In genomic region chr17:63722403-63722802, GRCh38 we compare ENCODE assay signal across 16 cellular contexts. TPM values are rescaled to one million over a fixed set of nuclear protein-coding genes. Genes with fewer than 3 reads are reported as not detected.
DNase-seq lines count a peak whose midpoint lies in the region; ATAC-seq, FAIRE-seq and TF ChIP-seq lines count a peak whose summit lies in the region.
"Had no signal": no experiment of that assay in that cellular context is flagged by ENCODE, and none has a peak within 500 bp of the region (broad histone marks: within the 10 kb centered on the region; RNA-seq: fewer than 3 reads in every experiment).

No MANE protein-coding gene starts in this region.

- TF ChIP-seq POLR2A in GM12878 (IDR thresholded peaks at IDR 0.05; ENCODE audit: low read depth, low read length): no peak

- intact Hi-C loops in Right ventricle myocardium inferior (cut with DNase I) (no loop called here), cardiac septum (cut with DNase I) (no loop called here), GM12878 (cut with micrococcal nuclease; ENCODE audit: unreplicated experiment) (no loop called here), left cardiac atrium (cut with DNase I) (no loop called here)

- ATAC-seq in Right ventricle myocardium inferior (peak; percentile 39), GM12878 (no peak), left cardiac atrium (peak; percentile 34 to 51)

- no peaks in the 10 kb centered on the region for H3K9me3 ChIP-seq in GM12878 (replicated peaks; ENCODE audit: control insufficient read depth, insufficient read depth, low read length)
- H3K9me3 ChIP-seq: BLaER1 treated with 17β-estradiol and CSF1 and Interleukin-3, amounts not matched to agents 10 nM and 100 nM had no signal

- POLR2A ChIA-PET in GM12878 (lab: Charles Lee): interaction anchor here (1.2 kb wide), 1 partner anchor 22 kb away, joined by 3 read pairs; no protein-coding TSS in a partner anchor

- no peak for TF ChIP-seq EP300 in GM12878 (IDR thresholded peaks at IDR 0.05; ENCODE audit: borderline replicate concordance in 1 of 2, control insufficient read depth in 1 of 2, low read depth in 2 of 2, low read length in 2 of 2)

- H2AFZ ChIP-seq in GM12878 (ENCODE audit: control insufficient read depth, low read depth, low read length): no peak overlapping the region

- no peak for FAIRE-seq in GM12878 (lab: Jason Lieb, UNC)
- FAIRE-seq: GM18507 had no signal

- no peak overlapping the region for H3K4me3 ChIP-seq in GM12878
- H3K4me3 ChIP-seq: BLaER1 treated with 17β-estradiol and CSF1 and Interleukin-3, amounts not matched to agents 10 nM and 100 nM had no signal

- SMC1A ChIA-PET in GM12878 (lab: Charles Lee; ENCODE audit: uncharacterized antibody, unreplicated experiment): interaction anchor here (0.9 kb wide), 2 partner anchors 9 to 19 kb away, joined by 3 read pairs; no protein-coding TSS in a partner anchor

- H3K36me3 ChIP-seq in GM12878 (ENCODE audit: control insufficient read depth in 2 of 2, insufficient read depth in 2 of 2, low read length in 1 of 2): peaks cover 0 to 4% of the 10 kb centered on the region in 2 experiments; a peak in 2 of 4 replicates

- RAD21 ChIA-PET in GM12878 (lab: Charles Lee; ENCODE audit: unreplicated experiment): no interaction called here

- WGBS in GM12878 (ENCODE audit: insufficient coverage, insufficient replicate concordance, low lambda C conversion rate, missing lambda C conversion rate): 50% methylated on average over 2 of the region's 2 CpGs

- TSS peak; percentile 6 for BruUV-seq in GM12878 (replicated peaks; lab: Mats Ljungman, UMichigan)

- no peaks in the 10 kb centered on the region for H4K20me1 ChIP-seq in GM12878 (ENCODE audit: control insufficient read depth, insufficient read depth)

- no peak overlapping the region for H3K27ac ChIP-seq in GM12878 (ENCODE audit: control insufficient read depth, insufficient read depth)
- H3K27ac ChIP-seq: BLaER1 treated with 17β-estradiol and CSF1 and Interleukin-3, amounts not matched to agents 10 nM and 100 nM had no signal

- TF ChIP-seq RAD21 in GM12878 (IDR thresholded peaks at IDR 0.05; ENCODE audit: insufficient read depth, low read depth, low read length): no peak

- H3K4me1 ChIP-seq in GM12878 (ENCODE audit: control insufficient read depth, insufficient read depth, low read length): no peaks in the 10 kb centered on the region

- H3K9ac ChIP-seq in GM12878 (ENCODE audit: control insufficient read depth, insufficient read depth, low read length): no peak overlapping the region
- H3K9ac ChIP-seq: BLaER1 treated with 17β-estradiol and CSF1 and Interleukin-3, amounts not matched to agents 10 nM and 100 nM had no signal

- H3K79me2 ChIP-seq in GM12878 (ENCODE audit: control insufficient read depth, insufficient read depth, low read length): no peaks in the 10 kb centered on the region

- H3K4me2 ChIP-seq in GM12878 (ENCODE audit: control insufficient read depth, insufficient read depth): no peak overlapping the region
- H3K4me2 ChIP-seq: BLaER1 treated with 17β-estradiol and CSF1 and Interleukin-3, amounts not matched to agents 10 nM and 100 nM had no signal

- H3K27me3 ChIP-seq in GM12878 (replicated peaks in 1 of 2; ENCODE audit: control insufficient read depth in 2 of 2, insufficient read depth in 2 of 2, low read length in 1 of 2): no peaks in the 10 kb centered on the region
- H3K27me3 ChIP-seq: BLaER1 treated with 17β-estradiol and CSF1 and Interleukin-3, amounts not matched to agents 10 nM and 100 nM had no signal

- in situ Hi-C loops in GM12878 (cut with MboI): no loop called here

- TF ChIP-seq CTCF in GM12878 (IDR thresholded peaks at IDR 0.05 in 2 of 3, conservative IDR thresholded peaks at IDR 0.05 in 1 of 3; ENCODE audit: control insufficient read depth in 2 of 3, extremely low read depth in 1 of 3, insufficient read depth in 1 of 3, low read depth in 3 of 3, low read length in 3 of 3): no peak

- CTCF ChIA-PET in GM12878 (lab: Yijun Ruan, JAX): interaction anchor here (1.0 to 1.3 kb wide), 2 partner anchors 11 to 21 kb away, joined by 3 to 4 read pairs; no protein-coding TSS in a partner anchor

- no peak for DNase-seq in Right ventricle myocardium inferior (ENCODE audit: missing footprints)
- DNase-seq in cardiac septum (ENCODE audit: low spot score): no peak
- DNase-seq in GM12878 (ENCODE audit: low read depth, low spot score): no peak
- no peak for DNase-seq in left cardiac atrium
- DNase-seq in iris pigment epithelial cell (ENCODE audit: low read depth): peak; percentile 9
- DNase-seq in NCI-H2029 (lab: John Stamatoyannopoulos, UW): no peak
- DNase-seq in NCI-H82 (lab: John Stamatoyannopoulos, UW): no peak
- DNase-seq in SW480 (ENCODE audit: low spot score): no peak
- DNase-seq: ACHN; Calu3; CD4-positive, alpha-beta T cell; DMS 273 treated with DMSO at 0.1 percent for 48 hours; HCEC 1CT; HFFc6 had no signal

RNA-seq across cellular contexts. Expression of gene STRADA, which starts 19.2 kb away (rescaled TPM):
- total RNA-seq in Right ventricle myocardium inferior: 13.3 TPM
- total RNA-seq in cardiac septum: 20.4 TPM
- total RNA-seq in GM12878 (2013; cell fraction: nucleolus; rRNA removed): 194 and 198 TPM in 2 replicates
- 28.6 and 33.2 TPM in 2 replicates for total RNA-seq in GM12878 (2014; rRNA removed)
- 30.8 and 32.8 TPM in 2 replicates for total RNA-seq in GM12878 (2014; rRNA removed; fragmentation: Illumina TruSeq; extraction: Trizol)
- 40.0 and 45.3 TPM in 2 replicates for total RNA-seq in GM12878 (2021)
- polyA plus RNA-seq in GM12878 (2011; ENCODE audit: low read depth): 35.0 TPM
- polyA plus RNA-seq in GM12878 (2011; rRNA removed): 43.0 and 50.5 TPM in 2 replicates
- 39.3 and 41.7 TPM in 2 replicates for polyA plus RNA-seq in GM12878 (2011; cell fraction: cytosol; rRNA removed)
- polyA plus RNA-seq in GM12878 (2011; cell fraction: nucleus; rRNA removed): 88.9 and 97.6 TPM in 2 replicates
- polyA plus RNA-seq in GM12878 (2012): 38.9 and 44.0 TPM in 2 replicates
- polyA plus RNA-seq in GM12878 (2014; fragmentation: Illumina TruSeq; extraction: Trizol): 49.5 and 51.2 TPM in 2 replicates
- polyA plus RNA-seq in GM12878 (2014; fragmentation: Nextera tagmentation; extraction: Ambion mirVana): 10 to 100 TPM; 13.3 to 15.6 TPM
- polyA plus RNA-seq in GM12878 (2014; rRNA removed): 39.7 and 42.7 TPM in 2 replicates
- polyA plus RNA-seq in GM12878 (2016; fragmentation: Nextera tagmentation; extraction: Ambion mirVana): 10 to 100 TPM; 50.0 to 54.1 TPM
- polyA minus RNA-seq in GM12878 (2011; rRNA and poly(A)+ RNA removed): 38.4 and 42.4 TPM in 2 replicates
- polyA minus RNA-seq in GM12878 (2011; cell fraction: cytosol; rRNA and poly(A)+ RNA removed): 9.0 and 20.6 TPM in 2 replicates
- 27.2 and 43.3 TPM in 2 replicates for polyA minus RNA-seq in GM12878 (2011; cell fraction: nucleus; rRNA and poly(A)+ RNA removed)
- 10 to 100 TPM; 21.2 to 23.7 TPM for total RNA-seq in left cardiac atrium

RNA-seq across cellular contexts. Expression of gene LIMD2, which starts 22.5 kb away (rescaled TPM):
- 3.4 TPM for total RNA-seq in Right ventricle myocardium inferior
- total RNA-seq in cardiac septum: 7.5 TPM
- 116 and 138 TPM in 2 replicates for total RNA-seq in GM12878 (2013; cell fraction: nucleolus; rRNA removed)
- 247 and 261 TPM in 2 replicates for total RNA-seq in GM12878 (2014; rRNA removed)
- 75.5 and 81.3 TPM in 2 replicates for total RNA-seq in GM12878 (2014; rRNA removed; fragmentation: Illumina TruSeq; extraction: Trizol)
- total RNA-seq in GM12878 (2021): 251 and 259 TPM in 2 replicates
- 48.8 TPM for polyA plus RNA-seq in GM12878 (2011; ENCODE audit: low read depth)
- polyA plus RNA-seq in GM12878 (2011; rRNA removed): 40.7 and 103 TPM in 2 replicates
- polyA plus RNA-seq in GM12878 (2011; cell fraction: cytosol; rRNA removed): 157 and 273 TPM in 2 replicates
- polyA plus RNA-seq in GM12878 (2011; cell fraction: nucleus; rRNA removed): 564 and 586 TPM in 2 replicates
- 167 and 191 TPM in 2 replicates for polyA plus RNA-seq in GM12878 (2012)
- 5.9 and 58.2 TPM in 2 replicates for polyA plus RNA-seq in GM12878 (2014; fragmentation: Illumina TruSeq; extraction: Trizol)
- 1 to 10 TPM; 1.1 to 5.0 TPM for polyA plus RNA-seq in GM12878 (2014; fragmentation: Nextera tagmentation; extraction: Ambion mirVana)
- polyA plus RNA-seq in GM12878 (2014; rRNA removed): 290 and 364 TPM in 2 replicates
- polyA plus RNA-seq in GM12878 (2016; fragmentation: Nextera tagmentation; extraction: Ambion mirVana): 100 to 1,000 TPM; 307 to 339 TPM
- polyA minus RNA-seq in GM12878 (2011; rRNA and poly(A)+ RNA removed): 24.1 and 63.2 TPM in 2 replicates
- 44.1 and 64.9 TPM in 2 replicates for polyA minus RNA-seq in GM12878 (2011; cell fraction: cytosol; rRNA and poly(A)+ RNA removed)
- 154 and 220 TPM in 2 replicates for polyA minus RNA-seq in GM12878 (2011; cell fraction: nucleus; rRNA and poly(A)+ RNA removed)
- 1 to 10 TPM; 6.6 to 9.6 TPM for total RNA-seq in left cardiac atrium

RNA-seq across cellular contexts. Expression of gene CCDC47, which starts 51.0 kb away (rescaled TPM):
- 90.5 TPM for total RNA-seq in Right ventricle myocardium inferior
- total RNA-seq in cardiac septum: 78.7 TPM
- 75.2 and 76.4 TPM in 2 replicates for total RNA-seq in GM12878 (2013; cell fraction: nucleolus; rRNA removed)
- 41.3 and 44.3 TPM in 2 replicates for total RNA-seq in GM12878 (2014; rRNA removed)
- total RNA-seq in GM12878 (2014; rRNA removed; fragmentation: Illumina TruSeq; extraction: Trizol): 70.5 and 79.2 TPM in 2 replicates
- total RNA-seq in GM12878 (2021): 59.2 and 63.9 TPM in 2 replicates
- 38.9 TPM for polyA plus RNA-seq in GM12878 (2011; ENCODE audit: low read depth)
- 67.9 and 92.7 TPM in 2 replicates for polyA plus RNA-seq in GM12878 (2011; rRNA removed)
- 32.4 and 34.2 TPM in 2 replicates for polyA plus RNA-seq in GM12878 (2011; cell fraction: cytosol; rRNA removed)
- polyA plus RNA-seq in GM12878 (2011; cell fraction: nucleus; rRNA removed): 23.8 and 24.3 TPM in 2 replicates
- polyA plus RNA-seq in GM12878 (2012): 43.0 and 51.1 TPM in 2 replicates
- polyA plus RNA-seq in GM12878 (2014; fragmentation: Illumina TruSeq; extraction: Trizol): 81.4 and 108 TPM in 2 replicates
- 10 to 100 TPM; 13.6 to 17.4 TPM for polyA plus RNA-seq in GM12878 (2014; fragmentation: Nextera tagmentation; extraction: Ambion mirVana)
- 52.2 and 56.8 TPM in 2 replicates for polyA plus RNA-seq in GM12878 (2014; rRNA removed)
- 10 to 100 TPM; 55.8 to 61.0 TPM for polyA plus RNA-seq in GM12878 (2016; fragmentation: Nextera tagmentation; extraction: Ambion mirVana)
- polyA minus RNA-seq in GM12878 (2011; rRNA and poly(A)+ RNA removed): 51.8 and 78.9 TPM in 2 replicates
- polyA minus RNA-seq in GM12878 (2011; cell fraction: cytosol; rRNA and poly(A)+ RNA removed): 18.8 and 25.7 TPM in 2 replicates
- polyA minus RNA-seq in GM12878 (2011; cell fraction: nucleus; rRNA and poly(A)+ RNA removed): 12.6 and 20.8 TPM in 2 replicates
- total RNA-seq in left cardiac atrium: 100 to 1,000 TPM in 1 of 2 donors, 10 to 100 TPM in 1; 88.9 to 139 TPM

RNA-seq across cellular contexts. Expression of gene DDX42, which starts 51.6 kb away (rescaled TPM):
- total RNA-seq in Right ventricle myocardium inferior (45.9 TPM), cardiac septum (66.1 TPM), GM12878 (2014; rRNA removed) (55.4 and 67.6 TPM in 2 replicates), GM12878 (2014; rRNA removed; fragmentation: Illumina TruSeq; extraction: Trizol) (75.3 and 78.3 TPM in 2 replicates), GM12878 (2021) (92.9 and 109 TPM in 2 replicates), left cardiac atrium (10 to 100 TPM; 45.2 to 74.2 TPM)
- 272 and 296 TPM in 2 replicates for total RNA-seq in GM12878 (2013; cell fraction: nucleolus; rRNA removed)
- 59.2 TPM for polyA plus RNA-seq in GM12878 (2011; ENCODE audit: low read depth)
- polyA plus RNA-seq in GM12878 (2011; rRNA removed) (127 and 154 TPM in 2 replicates), GM12878 (2014; fragmentation: Illumina TruSeq; extraction: Trizol) (147 and 173 TPM in 2 replicates), GM12878 (2014; fragmentation: Nextera tagmentation; extraction: Ambion mirVana) (10 to 100 TPM; 14.6 to 33.7 TPM), GM12878 (2014; rRNA removed) (104 and 122 TPM in 2 replicates), GM12878 (2016; fragmentation: Nextera tagmentation; extraction: Ambion mirVana) (10 to 100 TPM; 31.3 to 39.6 TPM)
- polyA plus RNA-seq in GM12878 (2011; cell fraction: cytosol; rRNA removed): 51.1 and 58.4 TPM in 2 replicates
- 302 and 333 TPM in 2 replicates for polyA plus RNA-seq in GM12878 (2011; cell fraction: nucleus; rRNA removed)
- 72.2 and 82.1 TPM in 2 replicates for polyA plus RNA-seq in GM12878 (2012)
- 65.5 and 88.9 TPM in 2 replicates for polyA minus RNA-seq in GM12878 (2011; rRNA and poly(A)+ RNA removed)
- polyA minus RNA-seq in GM12878 (2011; cell fraction: cytosol; rRNA and poly(A)+ RNA removed): 25.4 and 26.9 TPM in 2 replicates
- polyA minus RNA-seq in GM12878 (2011; cell fraction: nucleus; rRNA and poly(A)+ RNA removed): 65.3 and 90.2 TPM in 2 replicates
